Comparison of ENCODE assay signal across 9 cellular contexts in the genomic region with DNA sequence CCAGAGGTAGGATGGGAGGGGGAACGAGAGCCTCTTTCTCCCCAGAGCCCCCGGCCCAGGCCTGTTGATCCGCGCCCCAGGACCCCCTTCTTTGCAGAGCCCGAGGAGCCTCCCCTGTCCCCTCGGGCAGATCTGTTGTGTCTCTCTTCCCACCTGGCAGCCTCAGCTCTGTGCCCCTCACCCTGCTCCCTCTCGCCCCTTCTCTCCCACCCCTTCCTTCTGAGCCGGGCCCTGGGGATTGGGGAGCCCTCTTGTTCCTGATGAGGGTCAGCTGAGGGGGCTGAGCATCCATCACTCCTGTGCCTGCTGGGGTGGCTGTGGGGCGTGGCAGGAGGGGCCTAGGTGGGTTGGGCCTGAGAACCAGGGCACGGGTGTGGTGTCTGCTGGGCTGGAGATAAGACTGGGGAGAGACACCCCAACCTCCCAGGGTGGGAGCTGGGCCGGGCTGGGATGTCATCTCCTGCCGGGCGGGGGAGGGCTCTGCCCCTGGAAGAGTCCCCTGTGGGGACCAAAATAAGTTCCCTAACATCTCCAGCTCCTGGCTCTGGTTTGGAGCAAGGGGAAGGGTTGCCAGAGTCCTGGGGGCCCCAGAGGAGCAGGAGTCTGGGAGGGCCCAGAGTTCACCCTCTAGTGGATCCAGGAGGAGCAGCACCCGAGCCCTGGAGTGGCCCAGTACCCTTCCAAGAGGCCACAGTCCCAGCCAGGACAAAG.
A peak's percentile ranks its signal among the peaks of the same experiment; 100 is the strongest.
DNase-seq lines count a peak whose midpoint lies in the region; ATAC-seq, FAIRE-seq and TF ChIP-seq lines count a peak whose summit lies in the region.
"Had no signal": no experiment of that assay in that cellular context is flagged by ENCODE, and none has a peak within 500 bp of the region (broad histone marks: within the 10 kb centered on the region; RNA-seq: fewer than 3 reads in every experiment).

No MANE protein-coding gene starts in this region.

- TF ChIP-seq POLR2A in A549 (IDR thresholded peaks at IDR 0.05; ENCODE audit: low read length) = no peak
- TF ChIP-seq POLR2A in esophagus muscularis mucosa (IDR thresholded peaks at IDR 0.05; ENCODE audit: low read depth) = no peak

- CTCF ChIA-PET in A549 (lab: Yijun Ruan, JAX) = interaction anchor here (0.6 to 11.7 kb wide), 23 partner anchors 9 to 714 kb away, joined by 3 to 178 read pairs (median 3); no protein-coding TSS in a partner anchor

- ATAC-seq in A549 (peak; percentile 72 to 87; a peak in 5 of 6 replicates), heart right ventricle (peak in 2 of 8 donors; percentile 27 to 31), GM19395 (IDR thresholded peaks at IDR 0.05; ENCODE audit: unreplicated experiment) (no peak)

- peak in 1 of 2 experiments; percentile 39; a peak in 3 of 5 replicates for TF ChIP-seq RAD21 in A549 (conservative IDR thresholded peaks at IDR 0.05 in 1 of 2, IDR thresholded peaks at IDR 0.05 in 1 of 2)

- DNase-seq in A549 (ENCODE audit: low read depth in 1 of 2, low spot score in 1 of 2) = peak; percentile 51 to 58
- DNase-seq in GM13976 (ENCODE audit: low spot score) = no peak
- peak; percentile 73 for DNase-seq in SK-MEL-5 (ENCODE audit: low read depth, low spot score)
- DNase-seq in heart right ventricle = no peak
- DNase-seq in esophagus muscularis mucosa (ENCODE audit: extremely low spot score) = no peak
- DNase-seq in globus pallidus (ENCODE audit: low spot score) = no peak
- DNase-seq in central memory CD4-positive, alpha-beta T cell = no peak

- no peaks in the 10 kb centered on the region for H3K27me3 ChIP-seq in heart right ventricle
- peaks cover 0 to 9% (median 0%) of the 10 kb centered on the region in 4 donors for H3K27me3 ChIP-seq in esophagus muscularis mucosa

- no peak overlapping the region for H3K27ac ChIP-seq in A549
- peak overlapping the region in 1 of 10 donors; percentile 27 for H3K27ac ChIP-seq in heart right ventricle
- H3K27ac ChIP-seq in esophagus muscularis mucosa (replicated peaks in 1 of 4) = no peak overlapping the region

- POLR2A ChIA-PET in A549 (lab: Yijun Ruan, JAX) = no interaction called here

- H3K4me1 ChIP-seq in A549 (peaks cover 3% of the 10 kb centered on the region; the same call in 1 of the 3 replicates), heart right ventricle (peaks cover 0 to 47% (median 24%) of the 10 kb centered on the region in 9 donors), esophagus muscularis mucosa (peaks cover 0 to 8% (median 5%) of the 10 kb centered on the region in 4 donors)

- peaks cover 0 to 27% (median 0%) of the 10 kb centered on the region in 9 donors for H3K36me3 ChIP-seq in heart right ventricle
- H3K36me3 ChIP-seq in esophagus muscularis mucosa = peaks cover 0 to 8% (median 1%) of the 10 kb centered on the region in 4 donors

- TF ChIP-seq EP300 in A549 (IDR thresholded peaks at IDR 0.05) (no peak), esophagus muscularis mucosa (IDR thresholded peaks at IDR 0.05) (no peak)

- peak; percentile 59 for FAIRE-seq in A549 (lab: Jason Lieb, UNC)
- FAIRE-seq: GM12891 had no signal

- WGBS in A549 (ENCODE audit: missing lambda C conversion rate) = 80% methylated on average over 12 of the region's 14 CpGs
- WGBS in heart right ventricle, 2 donors = 83 to 89% methylated on average over 14 of the region's 14 CpGs
- WGBS in esophagus muscularis mucosa = 89% methylated on average over 12 of the region's 14 CpGs

- H3K9me3 ChIP-seq in A549 = no peaks in the 10 kb centered on the region
- H3K9me3 ChIP-seq in heart right ventricle = no peaks in the 10 kb centered on the region
- H3K9me3 ChIP-seq in esophagus muscularis mucosa = no peaks in the 10 kb centered on the region

- in situ Hi-C loops in GM13976 (cut with MboI; ENCODE audit: low sequenced_read_pairs, unreplicated experiment) (loop anchor here (25.0 kb wide), 1 partner anchor 719 kb away; no protein-coding TSS in a partner anchor), SK-MEL-5 (cut with HindIII; ENCODE audit: low pct_unique_long_range_greater_than_20kb, low sequenced_read_pairs) (no loop called here)

- H3K4me3 ChIP-seq in A549 = no peak overlapping the region
- H3K4me3 ChIP-seq in heart right ventricle = no peak overlapping the region
- no peak overlapping the region for H3K4me3 ChIP-seq in esophagus muscularis mucosa

- intact Hi-C loops in heart right ventricle (cut with DNase I) = no loop called here
- intact Hi-C loops in esophagus muscularis mucosa (cut with DNase I) = no loop called here

- H3K4me2 ChIP-seq in A549 = no peak overlapping the region

- TF ChIP-seq CTCF in A549 (IDR thresholded peaks at IDR 0.05) = peak; percentile 47
- peak; percentile 4 for TF ChIP-seq CTCF in GM13976 (IDR thresholded peaks at IDR 0.05; ENCODE audit: borderline replicate concordance, control extremely low read depth, extremely low read depth, insufficient read depth, missing control alignments)
- TF ChIP-seq CTCF in heart right ventricle (IDR thresholded peaks at IDR 0.05) = peak in 7 of 9 donors; percentile 36 to 53 (median 37)
- peak in 1 of 3 experiments; percentile 31 for TF ChIP-seq CTCF in esophagus muscularis mucosa (IDR thresholded peaks at IDR 0.05)

TF ChIP-seq in A549, 52 proteins besides CTCF, POLR2A, EP300 and RAD21:
- TF ChIP-seq SMC3 (IDR thresholded peaks at IDR 0.05) = peak; percentile 54
- no peak for TF ChIP-seq ESRRA (IDR thresholded peaks at IDR 0.05; ENCODE audit: borderline replicate concordance, low read length)
- TF ChIP-seq FOSL2 (IDR thresholded peaks at IDR 0.05) = no peak
- TF ChIP-seq FOSL2 (CRISPR knock-in tag; IDR thresholded peaks at IDR 0.05) = no peak

Comparison
In these comparisons a context has a peak if more than half of its experiments do, and no peak if none do; other contexts are left out.
1. DNase-seq: peak in A549 (2 of 2) and SK-MEL-5 (single experiment); none in GM13976 (single experiment), heart right ventricle (0 of 2), esophagus muscularis mucosa (single experiment), globus pallidus (single experiment) and central memory CD4-positive, alpha-beta T cell (single experiment).